ENCODE assay signal across 1 cellular context in genomic region chr1:172704003-172704402, GRCh38.
TF ChIP-seq lines count a peak whose summit lies in the region.

No MANE protein-coding gene starts in this region.

TF ChIP-seq in GM23338, 12 proteins besides CTCF, POLR2A, EP300 and RAD21 (continued from another document):
- no peak for TF ChIP-seq EZH2 (IDR thresholded peaks at IDR 0.05; ENCODE audit: low read depth, unreplicated experiment)
- no peak for TF ChIP-seq ZNF114 (CRISPR knock-in tag; IDR thresholded peaks at IDR 0.05)
- no peak for TF ChIP-seq ZNF331 (CRISPR knock-in tag; IDR thresholded peaks at IDR 0.05; ENCODE audit: low read depth)
- no peak for TF ChIP-seq STAT1 (IDR thresholded peaks at IDR 0.05; ENCODE audit: unreplicated experiment)
- no peak for TF ChIP-seq ZNF462 (CRISPR knock-in tag; IDR thresholded peaks at IDR 0.05)
- no peak for TF ChIP-seq JUNB (IDR thresholded peaks at IDR 0.05; ENCODE audit: unreplicated experiment)
- no peak for TF ChIP-seq CREB1 (CRISPR knock-in tag; IDR thresholded peaks at IDR 0.05; ENCODE audit: low read depth)
- no peak for TF ChIP-seq POLR2AphosphoS5 (IDR thresholded peaks at IDR 0.05; ENCODE audit: low read depth)
- no peak for TF ChIP-seq REST (IDR thresholded peaks at IDR 0.05; ENCODE audit: unreplicated experiment)
- no peak for TF ChIP-seq NANOG (IDR thresholded peaks at IDR 0.05; ENCODE audit: borderline replicate concordance)
